In genomic region chr18:2641638-2642037, GRCh38 we compare ENCODE assay signal across 8 cellular contexts. TPM values are rescaled to one million over a fixed set of nuclear protein-coding genes. Genes with fewer than 3 reads are reported as not detected.
DNase-seq lines count a peak whose midpoint lies in the region; ATAC-seq and TF ChIP-seq lines count a peak whose summit lies in the region.

No MANE protein-coding gene starts in this region.

- H3K36me3 Mint-ChIP-seq in naive thymus-derived CD8-positive, alpha-beta T cell = no peaks in the 10 kb centered on the region
- H3K36me3 Mint-ChIP-seq in Caco-2 (ENCODE audit: insufficient read depth, unreplicated experiment) = no peaks in the 10 kb centered on the region

- H3K4me3 ChIP-seq in WI38 (ENCODE audit: low read depth, low read length) = peak overlapping the region; percentile 34
- no peak overlapping the region for H3K4me3 ChIP-seq in Caco-2 (ENCODE audit: low read depth, low read length)

- peak overlapping the region in 5 of 10 donors; percentile 87 to 99 (median 97) for H3K27ac Mint-ChIP-seq in naive thymus-derived CD8-positive, alpha-beta T cell
- H3K27ac Mint-ChIP-seq in Caco-2 (ENCODE audit: unreplicated experiment) = no peak overlapping the region

- H3K4me3 Mint-ChIP-seq in naive thymus-derived CD8-positive, alpha-beta T cell = peak overlapping the region; percentile 65 to 94 (median 82)
- H3K4me3 Mint-ChIP-seq in Caco-2 (ENCODE audit: unreplicated experiment) = no peak overlapping the region

- TF ChIP-seq CTCF in WI38 (IDR thresholded peaks at IDR 0.05; ENCODE audit: low read depth, low read length) (no peak), Caco-2 (IDR thresholded peaks at IDR 0.05; ENCODE audit: insufficient read depth in 1 of 2, low read depth in 1 of 2, low read length in 1 of 2, severe bottlenecking in 1 of 2, unreplicated experiment in 1 of 2) (no peak)

- intact Hi-C loops in Caco-2 (cut with micrococcal nuclease; ENCODE audit: unreplicated experiment) = no loop called here

- peak; percentile 51 for DNase-seq in DMS79 (lab: John Stamatoyannopoulos, UW)
- peak in 3 of 10 donors; percentile 52 for DNase-seq in naive thymus-derived CD8-positive, alpha-beta T cell
- no peak for DNase-seq in dedifferentiated amniotic fluid mesenchymal stem cell (ENCODE audit: extremely low spot score)
- no peak for DNase-seq in Caco-2
- DNase-seq in NCI-H1436 (lab: John Stamatoyannopoulos, UW) = no peak

- no peaks in the 10 kb centered on the region for H3K9me3 ChIP-seq in Caco-2

- POLR2A ChIA-PET in naive thymus-derived CD8-positive, alpha-beta T cell (lab: Charles Lee) = interaction anchor here (0.8 to 10.9 kb wide), 6 partner anchors 13 to 71 kb away, joined by 3 to 511 read pairs (median 4); partner anchors contain the start of genes METTL4, NDC80 and SMCHD1
- POLR2A ChIA-PET in Caco-2 (lab: Charles Lee) = no interaction called here

- no peaks in the 10 kb centered on the region; the same call in 1 of the 2 replicates for H3K4me1 ChIP-seq in Caco-2

- peaks cover 0 to 2% (median 0%) of the 10 kb centered on the region in 9 donors for H3K9me3 Mint-ChIP-seq in naive thymus-derived CD8-positive, alpha-beta T cell
- H3K9me3 Mint-ChIP-seq in Caco-2 (ENCODE audit: unreplicated experiment) = no peaks in the 10 kb centered on the region

- ATAC-seq in GM19324 (IDR thresholded peaks at IDR 0.05; ENCODE audit: low FRiP score, unreplicated experiment) (peak; percentile 71), HG03196 (IDR thresholded peaks at IDR 0.05; ENCODE audit: unreplicated experiment) (peak; percentile 70)
- ATAC-seq in naive thymus-derived CD8-positive, alpha-beta T cell = peak in 1 of 2 donors; percentile 23

- no peaks in the 10 kb centered on the region for H3K27me3 Mint-ChIP-seq in naive thymus-derived CD8-positive, alpha-beta T cell
- H3K27me3 Mint-ChIP-seq in Caco-2 (ENCODE audit: insufficient read depth, unreplicated experiment) = no peaks in the 10 kb centered on the region

- no peaks in the 10 kb centered on the region for H3K36me3 ChIP-seq in Caco-2 (ENCODE audit: control insufficient read depth, insufficient read depth, low read length)

- peaks cover 23 to 59% (median 48%) of the 10 kb centered on the region in 4 donors for H3K4me1 Mint-ChIP-seq in naive thymus-derived CD8-positive, alpha-beta T cell
- peaks cover 7% of the 10 kb centered on the region for H3K4me1 Mint-ChIP-seq in Caco-2 (ENCODE audit: low read depth, unreplicated experiment)

- no peaks in the 10 kb centered on the region for H3K27me3 ChIP-seq in Caco-2 (replicated peaks; ENCODE audit: control insufficient read depth, insufficient read depth, low read length)

- BruUV-seq in Caco-2 (replicated peaks; lab: Mats Ljungman, UMichigan) = no TSS peak

- CTCF ChIA-PET in Caco-2 (lab: Charles Lee) = no interaction called here

RNA-seq across cellular contexts. Expression of gene SMCHD1, which starts 13.9 kb away (rescaled TPM):
- 100 to 1,000 TPM; 208 to 215 TPM for total RNA-seq in naive thymus-derived CD8-positive, alpha-beta T cell
- 10 to 100 TPM; 27.7 to 33.7 (median 29.4) TPM for polyA plus RNA-seq in naive thymus-derived CD8-positive, alpha-beta T cell
- total RNA-seq in Caco-2 (2022) = 56.6 and 57.4 TPM in 2 replicates
